Comparison of ENCODE assay signal across 1 cellular context in genomic region chr9:96478829-96479371, GRCh38.
TF ChIP-seq lines count a peak whose summit lies in the region.

No MANE protein-coding gene starts in this region.

TF ChIP-seq in GM12878, 131 proteins besides CTCF, POLR2A, EP300 and RAD21 (continued from another document):
- TF ChIP-seq, protein P1, sequence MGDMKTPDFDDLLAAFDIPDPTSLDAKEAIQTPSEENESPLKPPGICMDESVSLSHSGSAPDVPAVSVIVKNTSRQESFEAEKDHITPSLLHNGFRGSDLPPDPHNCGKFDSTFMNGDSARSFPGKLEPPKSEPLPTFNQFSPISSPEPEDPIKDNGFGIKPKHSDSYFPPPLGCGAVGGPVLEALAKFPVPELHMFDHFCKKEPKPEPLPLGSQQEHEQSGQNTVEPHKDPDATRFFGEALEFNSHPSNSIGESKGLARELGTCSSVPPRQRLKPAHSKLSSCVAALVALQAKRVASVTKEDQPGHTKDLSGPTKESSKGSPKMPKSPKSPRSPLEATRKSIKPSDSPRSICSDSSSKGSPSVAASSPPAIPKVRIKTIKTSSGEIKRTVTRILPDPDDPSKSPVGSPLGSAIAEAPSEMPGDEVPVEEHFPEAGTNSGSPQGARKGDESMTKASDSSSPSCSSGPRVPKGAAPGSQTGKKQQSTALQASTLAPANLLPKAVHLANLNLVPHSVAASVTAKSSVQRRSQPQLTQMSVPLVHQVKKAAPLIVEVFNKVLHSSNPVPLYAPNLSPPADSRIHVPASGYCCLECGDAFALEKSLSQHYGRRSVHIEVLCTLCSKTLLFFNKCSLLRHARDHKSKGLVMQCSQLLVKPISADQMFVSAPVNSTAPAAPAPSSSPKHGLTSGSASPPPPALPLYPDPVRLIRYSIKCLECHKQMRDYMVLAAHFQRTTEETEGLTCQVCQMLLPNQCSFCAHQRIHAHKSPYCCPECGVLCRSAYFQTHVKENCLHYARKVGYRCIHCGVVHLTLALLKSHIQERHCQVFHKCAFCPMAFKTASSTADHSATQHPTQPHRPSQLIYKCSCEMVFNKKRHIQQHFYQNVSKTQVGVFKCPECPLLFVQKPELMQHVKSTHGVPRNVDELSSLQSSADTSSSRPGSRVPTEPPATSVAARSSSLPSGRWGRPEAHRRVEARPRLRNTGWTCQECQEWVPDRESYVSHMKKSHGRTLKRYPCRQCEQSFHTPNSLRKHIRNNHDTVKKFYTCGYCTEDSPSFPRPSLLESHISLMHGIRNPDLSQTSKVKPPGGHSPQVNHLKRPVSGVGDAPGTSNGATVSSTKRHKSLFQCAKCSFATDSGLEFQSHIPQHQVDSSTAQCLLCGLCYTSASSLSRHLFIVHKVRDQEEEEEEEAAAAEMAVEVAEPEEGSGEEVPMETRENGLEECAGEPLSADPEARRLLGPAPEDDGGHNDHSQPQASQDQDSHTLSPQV (IDR thresholded peaks at IDR 0.05): no peak
- TF ChIP-seq SMAD5 (IDR thresholded peaks at IDR 0.05; ENCODE audit: low read depth): no peak
- peak; percentile 94 for TF ChIP-seq NFIC (IDR thresholded peaks at IDR 0.05; ENCODE audit: low read depth, low read length)
- TF ChIP-seq POU2F2 (IDR thresholded peaks at IDR 0.05; ENCODE audit: borderline replicate concordance, low read depth, low read length): peak; percentile 94; the same call in 2 of the 3 replicates
- TF ChIP-seq BMI1 (IDR thresholded peaks at IDR 0.05; ENCODE audit: borderline replicate concordance): peak; percentile 15; the same call in 1 of the 2 replicates
- peak; percentile 73 for TF ChIP-seq DPF2 (IDR thresholded peaks at IDR 0.05)
- TF ChIP-seq CBFB (IDR thresholded peaks at IDR 0.05; ENCODE audit: low read depth): peak; percentile 70; the same call in 1 of the 2 replicates
- TF ChIP-seq ATF2 (IDR thresholded peaks at IDR 0.05; ENCODE audit: low read length): peak; percentile 82
- TF ChIP-seq MTA2 (IDR thresholded peaks at IDR 0.05; ENCODE audit: low read depth): peak; percentile 73
- peak; percentile 92 for TF ChIP-seq RUNX3 (IDR thresholded peaks at IDR 0.05; ENCODE audit: low read length)
- peak; percentile 58; the same call in 1 of the 2 replicates for TF ChIP-seq CREM (IDR thresholded peaks at IDR 0.05; ENCODE audit: low read depth)
- TF ChIP-seq HDAC2 (IDR thresholded peaks at IDR 0.05): no peak
- TF ChIP-seq GABPA (IDR thresholded peaks at IDR 0.05; ENCODE audit: low read depth): peak; percentile 45; the same call in 1 of the 2 replicates
- peak; percentile 66 for TF ChIP-seq MEF2B (IDR thresholded peaks at IDR 0.05; ENCODE audit: partially characterized antibody, poor library complexity, severe bottlenecking)
